Comparison of ENCODE assay signal across 26 cellular contexts in the genomic region with DNA sequence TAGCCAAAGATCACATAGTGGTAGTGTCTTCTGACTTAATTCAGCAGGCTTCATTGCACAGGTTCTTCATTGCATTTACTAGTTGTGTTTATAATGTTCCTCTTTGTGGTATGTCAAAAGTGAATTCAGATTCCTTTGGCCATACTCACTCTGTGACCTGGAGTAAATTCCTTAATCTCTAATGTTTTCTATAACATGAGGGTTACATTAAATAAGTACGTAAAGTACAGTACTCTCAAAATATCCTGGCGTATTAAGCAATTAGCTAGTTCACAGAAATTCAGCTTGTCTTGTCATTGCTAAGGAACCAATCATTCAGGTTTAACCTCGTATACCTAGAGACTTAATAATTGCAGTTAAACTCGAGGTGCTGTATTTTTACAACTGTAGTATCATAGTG. TPM values are rescaled to one million over a fixed set of nuclear protein-coding genes. Genes with fewer than 3 reads are reported as not detected.
DNase-seq lines count a peak whose midpoint lies in the region; ATAC-seq, FAIRE-seq and TF ChIP-seq lines count a peak whose summit lies in the region.
"Had no signal": no experiment of that assay in that cellular context is flagged by ENCODE, and none has a peak within 500 bp of the region (broad histone marks: within the 10 kb centered on the region; RNA-seq: fewer than 3 reads in every experiment).

No MANE protein-coding gene starts in this region.

- no peaks in the 10 kb centered on the region for H3K9me2 ChIP-seq in Karpas-422 (replicated peaks; ENCODE audit: insufficient read depth, low read length)

- H3K9me3 ChIP-seq in A549 (no peaks in the 10 kb centered on the region), SK-N-MC (ENCODE audit: low read depth, low read length) (no peaks in the 10 kb centered on the region), Karpas-422 (ENCODE audit: low read length) (no peaks in the 10 kb centered on the region)
- H3K9me3 ChIP-seq: SJCRH30, vagina had no signal

- WGBS in A549 (ENCODE audit: missing lambda C conversion rate) = 67% methylated on average over 4 of the region's 4 CpGs

- peaks cover 31% of the 10 kb centered on the region for H3K4me1 ChIP-seq in A549
- H3K4me1 ChIP-seq in Karpas-422 (ENCODE audit: low read length) = peaks cover 12% of the 10 kb centered on the region

- H2AFZ ChIP-seq in Karpas-422 (ENCODE audit: low read length) = no peak overlapping the region

- no peaks in the 10 kb centered on the region for H3K36me3 ChIP-seq in SK-N-MC (ENCODE audit: insufficient read depth, low read length)
- no peaks in the 10 kb centered on the region for H3K36me3 ChIP-seq in Karpas-422 (ENCODE audit: insufficient read depth, low read length)
- H3K36me3 ChIP-seq: SJCRH30 had no signal

- DNase-seq in A549 (ENCODE audit: low read depth in 1 of 2, low spot score in 1 of 2) (no peak), H54 (ENCODE audit: insufficient read length, low spot score) (no peak), SK-N-MC (ENCODE audit: low read depth, low spot score) (no peak), fibroblast of mammary gland (ENCODE audit: low read depth) (peak; percentile 46), HUDEP-2 (lab: John Stamatoyannopoulos, UW; ENCODE audit: unreplicated experiment in 76 of 76) (no peak), Karpas-422 (no peak)
- DNase-seq in activated CD8-positive, alpha-beta memory T cell treated with anti-CD3 and anti-CD28 coated beads for 24 hours = no peak
- DNase-seq in activated T-cell treated with anti-CD3 and anti-CD28 coated beads, Interleukin-2, amount 50 U/mL, for 4 hours = no peak
- DNase-seq: activated CD4-positive, alpha-beta memory T cell treated with anti-CD3 and anti-CD28 coated beads for 36 hours; activated CD8-positive, alpha-beta memory T cell treated with anti-CD3 and anti-CD28 coated beads, Interleukin-2, amount 50 U/mL, for 48 hours; activated naive CD8-positive, alpha-beta T cell treated with anti-CD3 and anti-CD28 coated beads for 36 hours; DMS153; dorsolateral prefrontal cortex; glutamatergic neuron; natural killer cell; NCI-H1105 treated with DMSO at 0.1 percent for 48 hours; NCI-H1930; NCI-H69; SJCRH30; stimulated activated naive CD8-positive, alpha-beta T cell treated with anti-CD3 and anti-CD28 coated beads, Interleukin-15, Interleukin-2, amounts not matched to agents 100 U/mL and 50 U/mL, for 24 hours had no signal

- TF ChIP-seq RAD21 in A549 (conservative IDR thresholded peaks at IDR 0.05 in 1 of 2, IDR thresholded peaks at IDR 0.05 in 1 of 2) = no peak

- TF ChIP-seq CTCF in A549 (IDR thresholded peaks at IDR 0.05) (no peak), fibroblast of mammary gland (conservative IDR thresholded peaks at IDR 0.05; ENCODE audit: control insufficient read depth, insufficient read depth, low read depth, low read length) (no peak)

- H3K4me3 ChIP-seq in A549 = no peak overlapping the region
- no peak overlapping the region for H3K4me3 ChIP-seq in SK-N-MC
- no peak overlapping the region for H3K4me3 ChIP-seq in fibroblast of mammary gland (ENCODE audit: control insufficient read depth, low read depth, low read length)
- no peak overlapping the region for H3K4me3 ChIP-seq in Karpas-422 (ENCODE audit: low read length)
- H3K4me3 ChIP-seq: dorsolateral prefrontal cortex, SJCRH30, skin epidermis, vagina had no signal

- H3K9ac ChIP-seq in SK-N-MC (ENCODE audit: insufficient read length) (peak overlapping the region; percentile 14), Karpas-422 (ENCODE audit: low read length) (no peak overlapping the region)

- CTCF ChIA-PET in A549 (lab: Yijun Ruan, JAX) = interaction anchor here (4.4 kb wide), 1 partner anchor 16 kb away, joined by 33 read pairs; no protein-coding TSS in a partner anchor

- POLR2A ChIA-PET in A549 (lab: Yijun Ruan, JAX) = no interaction called here

- no peak for TF ChIP-seq EP300 in A549 (IDR thresholded peaks at IDR 0.05)

- H3K36me3 Mint-ChIP-seq in activated T-cell treated with anti-CD3 and anti-CD28 coated beads, Interleukin-2, amount 50 U/mL, for 4 hours (ENCODE audit: insufficient read depth) = peaks cover 4% of the 10 kb centered on the region
- H3K36me3 Mint-ChIP-seq: natural killer cell had no signal

- H3K4me3 Mint-ChIP-seq in activated T-cell treated with anti-CD3 and anti-CD28 coated beads, Interleukin-2, amount 50 U/mL, for 4 hours = no peak overlapping the region
- H3K4me3 Mint-ChIP-seq: activated CD4-positive, alpha-beta memory T cell treated with anti-CD3 and anti-CD28 coated beads for 36 hours; activated naive CD8-positive, alpha-beta T cell treated with anti-CD3 and anti-CD28 coated beads for 36 hours; central memory CD8-positive, alpha-beta T cell; natural killer cell had no signal

- no peaks in the 10 kb centered on the region for H3K27me3 ChIP-seq in Karpas-422 (ENCODE audit: low read length)
- H3K27me3 ChIP-seq: dorsolateral prefrontal cortex, SJCRH30, vagina had no signal

- no peak for FAIRE-seq in A549 (lab: Jason Lieb, UNC)
- peak; percentile 33 for FAIRE-seq in H54 (lab: Jason Lieb, UNC)
- FAIRE-seq: GM18507, keratinocyte had no signal

- peaks cover 40% of the 10 kb centered on the region for H3K4me1 Mint-ChIP-seq in activated T-cell treated with anti-CD3 and anti-CD28 coated beads, Interleukin-2, amount 50 U/mL, for 4 hours (ENCODE audit: low read depth)

- TF ChIP-seq POLR2A in A549 (IDR thresholded peaks at IDR 0.05; ENCODE audit: low read length) (no peak), H54 (IDR thresholded peaks at IDR 0.05; ENCODE audit: low read depth, low read length) (no peak)

- no peaks in the 10 kb centered on the region for H3K9me3 Mint-ChIP-seq in activated T-cell treated with anti-CD3 and anti-CD28 coated beads, Interleukin-2, amount 50 U/mL, for 4 hours
- H3K9me3 Mint-ChIP-seq: activated CD4-positive, alpha-beta memory T cell treated with anti-CD3 and anti-CD28 coated beads for 36 hours; activated naive CD8-positive, alpha-beta T cell treated with anti-CD3 and anti-CD28 coated beads for 36 hours; central memory CD8-positive, alpha-beta T cell; natural killer cell had no signal

- H3K4me2 ChIP-seq in A549 = peak overlapping the region; percentile 9; the same call in 1 of the 3 replicates
- no peak overlapping the region for H3K4me2 ChIP-seq in Karpas-422 (ENCODE audit: low read depth, low read length, poor library complexity, severe bottlenecking)

- H3K79me2 ChIP-seq in Karpas-422 (ENCODE audit: low read length) = peaks cover 90% of the 10 kb centered on the region

- H4K20me1 ChIP-seq in Karpas-422 (ENCODE audit: insufficient read depth, low read depth, low read length) = peaks cover 14% of the 10 kb centered on the region; the same call in 1 of the 2 replicates

- no peak overlapping the region for H3K27ac ChIP-seq in A549
- H3K27ac ChIP-seq in SK-N-MC = no peak overlapping the region
- H3K27ac ChIP-seq in Karpas-422 (ENCODE audit: low read length) = no peak overlapping the region
- H3K27ac ChIP-seq: dorsolateral prefrontal cortex, SJCRH30, skin epidermis, vagina had no signal

- ATAC-seq in A549 = no peak
- ATAC-seq in activated T-cell treated with anti-CD3 and anti-CD28 coated beads, Interleukin-2, amount 50 U/mL, for 4 hours = no peak
- ATAC-seq: activated CD4-positive, CD25-positive, alpha-beta regulatory T cell treated with anti-CD3 and anti-CD28 coated beads, Interleukin-2, amount 50 U/mL, for 24 hours; natural killer cell; stimulated activated naive CD8-positive, alpha-beta T cell treated with anti-CD3 and anti-CD28 coated beads, Interleukin-15, Interleukin-2, amounts not matched to agents 100 U/mL and 50 U/mL, for 24 hours had no signal

- H3K27me3 Mint-ChIP-seq in activated T-cell treated with anti-CD3 and anti-CD28 coated beads, Interleukin-2, amount 50 U/mL, for 4 hours (ENCODE audit: low read depth) = no peaks in the 10 kb centered on the region
- H3K27me3 Mint-ChIP-seq: activated CD4-positive, alpha-beta memory T cell treated with anti-CD3 and anti-CD28 coated beads for 36 hours; activated naive CD8-positive, alpha-beta T cell treated with anti-CD3 and anti-CD28 coated beads for 36 hours; central memory CD8-positive, alpha-beta T cell had no signal

TF ChIP-seq in A549, 52 proteins besides CTCF, POLR2A, EP300 and RAD21:
- TF ChIP-seq, protein P1, sequence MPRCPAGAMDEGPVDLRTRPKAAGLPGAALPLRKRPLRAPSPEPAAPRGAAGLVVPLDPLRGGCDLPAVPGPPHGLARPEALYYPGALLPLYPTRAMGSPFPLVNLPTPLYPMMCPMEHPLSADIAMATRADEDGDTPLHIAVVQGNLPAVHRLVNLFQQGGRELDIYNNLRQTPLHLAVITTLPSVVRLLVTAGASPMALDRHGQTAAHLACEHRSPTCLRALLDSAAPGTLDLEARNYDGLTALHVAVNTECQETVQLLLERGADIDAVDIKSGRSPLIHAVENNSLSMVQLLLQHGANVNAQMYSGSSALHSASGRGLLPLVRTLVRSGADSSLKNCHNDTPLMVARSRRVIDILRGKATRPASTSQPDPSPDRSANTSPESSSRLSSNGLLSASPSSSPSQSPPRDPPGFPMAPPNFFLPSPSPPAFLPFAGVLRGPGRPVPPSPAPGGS (IDR thresholded peaks at IDR 0.05) = no peak
- no peak for TF ChIP-seq FOSB (CRISPR knock-in tag; IDR thresholded peaks at IDR 0.05)

RNA-seq across cellular contexts. Expression of a gene that starts 4.2 kb away (rescaled TPM):
- polyA plus RNA-seq in A549 (2011; rRNA removed) (53.7 and 57.3 TPM in 2 replicates), A549 (2017; fragmentation: RNase III; extraction: RNeasy Plus Mini Kit Qiagen cat#74134 plus additional on column Dnase treatment) (67.3 to 81.7 TPM (median 69.4 TPM) in 3 replicates)
- 16.0 and 16.7 TPM in 2 replicates for polyA plus RNA-seq in A549 (2012; cell fraction: cytosol; rRNA removed)
- 11.6 and 25.0 TPM in 2 replicates for polyA plus RNA-seq in A549 (2012; cell fraction: nucleus; rRNA removed)
- 35.0 and 37.4 TPM in 2 replicates for polyA minus RNA-seq in A549 (2011; rRNA and poly(A)+ RNA removed)
- total RNA-seq in activated T-cell treated with anti-CD3 and anti-CD28 coated beads, Interleukin-2, amount 50 U/mL, for 4 hours = 10 to 100 TPM; 45.3 to 50.1 (median 49.6) TPM
- total RNA-seq in Karpas-422 (2014; rRNA removed; shearing (Covaris generic); ENCODE audit: low replicate concordance) = 22.0 and 22.8 TPM in 2 replicates

RNA-seq across cellular contexts. Expression of a gene that starts 4.3 kb away (rescaled TPM):
- polyA plus RNA-seq in A549 (2011; rRNA removed) (24.4 and 28.3 TPM in 2 replicates), A549 (2017; fragmentation: RNase III; extraction: RNeasy Plus Mini Kit Qiagen cat#74134 plus additional on column Dnase treatment) (15.5 to 15.9 TPM (median 15.7 TPM) in 3 replicates)
- 9.0 and 10.4 TPM in 2 replicates for polyA plus RNA-seq in A549 (2012; cell fraction: cytosol; rRNA removed)
- polyA plus RNA-seq in A549 (2012; cell fraction: nucleus; rRNA removed) = 3.6 and 4.7 TPM in 2 replicates
- 27.4 and 33.7 TPM in 2 replicates for polyA minus RNA-seq in A549 (2011; rRNA and poly(A)+ RNA removed)
- 1 to 10 TPM; 6.5 to 9.6 (median 8.0) TPM for total RNA-seq in activated T-cell treated with anti-CD3 and anti-CD28 coated beads, Interleukin-2, amount 50 U/mL, for 4 hours
- total RNA-seq in Karpas-422 (2014; rRNA removed; shearing (Covaris generic); ENCODE audit: low replicate concordance) = 3.1 and 7.3 TPM in 2 replicates
